ENCODE assay signal across 7 cellular contexts in genomic region chr16:569445-570254, GRCh38. TPM values are rescaled to one million over a fixed set of nuclear protein-coding genes. Genes with fewer than 3 reads are reported as not detected.
DNase-seq lines count a peak whose midpoint lies in the region; ATAC-seq and TF ChIP-seq lines count a peak whose summit lies in the region.

Gene PIGQ, plus strand, starts transcription at chr16:569968. Its CDS starts 4,107 bp downstream, at chr16:574075.

- 1% methylated on average over 36 to 87 of the region's 87 CpGs for WGBS in ovary, 3 donors
- WGBS in tibial nerve, 2 donors = 6% methylated on average over 13 to 14 of the region's 87 CpGs

- TF ChIP-seq POLR2A in ovary (IDR thresholded peaks at IDR 0.05) (no peak), tibial nerve (IDR thresholded peaks at IDR 0.05) (no peak)

- H3K27me3 ChIP-seq in ovary = no peaks in the 10 kb centered on the region
- no peaks in the 10 kb centered on the region for H3K27me3 ChIP-seq in tibial nerve

- TF ChIP-seq EP300 in ovary (IDR thresholded peaks at IDR 0.05) (no peak), tibial nerve (IDR thresholded peaks at IDR 0.05) (no peak)

- ATAC-seq in HG03196 (IDR thresholded peaks at IDR 0.05; ENCODE audit: unreplicated experiment) (peak; percentile 58), SK-N-SH treated with all-trans-retinoic acid at 6 μM for 48 hours (peak; percentile 63)

- intact Hi-C loops in head of caudate nucleus (cut with DNase I) (no loop called here), ovary (cut with DNase I) (loop anchor here in 1 of 4 donors (5.0 kb wide), 1 partner anchor 98 kb away; the partner anchor contains the start of gene RHOT2)

- peak within 1 kb of the TSS; percentile 62 to 89 for H3K27ac ChIP-seq in ovary
- peak within 1 kb of the TSS; percentile 35 to 88 (median 83) for H3K27ac ChIP-seq in tibial nerve

- H3K9me3 ChIP-seq in ovary (no peaks in the 10 kb centered on the region), tibial nerve (no peaks in the 10 kb centered on the region)

- TF ChIP-seq CTCF in GM13976 (IDR thresholded peaks at IDR 0.05; ENCODE audit: borderline replicate concordance, control extremely low read depth, extremely low read depth, insufficient read depth, missing control alignments) = no peak
- TF ChIP-seq CTCF in ovary (IDR thresholded peaks at IDR 0.05) = no peak
- no peak for TF ChIP-seq CTCF in tibial nerve (IDR thresholded peaks at IDR 0.05)

- in situ Hi-C loops in GM13976 (cut with MboI; ENCODE audit: low sequenced_read_pairs, unreplicated experiment) = no loop called here

- H3K4me1 ChIP-seq in ovary (ENCODE audit: insufficient read depth) (peaks cover 42% of the 10 kb centered on the region), tibial nerve (peaks cover 0 to 68% (median 28%) of the 10 kb centered on the region in 4 donors)

- H3K36me3 ChIP-seq in ovary (no peaks in the 10 kb centered on the region), tibial nerve (peaks cover 0 to 24% (median 0%) of the 10 kb centered on the region in 3 donors)

- peak within 1 kb of the TSS; percentile 61 for H3K4me3 ChIP-seq in ovary
- peak within 1 kb of the TSS; percentile 52 to 90 (median 70) for H3K4me3 ChIP-seq in tibial nerve

- DNase-seq in GM13976 (ENCODE audit: low spot score) = peak; percentile 94
- DNase-seq in activated naive CD8-positive, alpha-beta T cell treated with anti-CD3 and anti-CD28 coated beads, Interleukin-2, amount 50 U/mL, for 16 hours (ENCODE audit: low read depth, low spot score) = peak; percentile 23
- DNase-seq in head of caudate nucleus = peak in 41 of 42 donors; percentile 25 to 78 (median 65)
- DNase-seq in ovary = peak; percentile 80 to 87 (median 83)
- peak in 1 of 2 donors; percentile 46 for DNase-seq in tibial nerve (ENCODE audit: low spot score in 2 of 2)

TF ChIP-seq in SK-N-SH treated with all-trans-retinoic acid at 6 μM for 48 hours, 23 proteins besides CTCF, POLR2A, EP300 and RAD21:
- TF ChIP-seq RARB (CRISPR knock-in tag; IDR thresholded peaks at IDR 0.05) (no peak), ZNF565 (CRISPR knock-in tag; conservative IDR thresholded peaks at IDR 0.05; ENCODE audit: low read depth) (no peak), PATZ1 (CRISPR knock-in tag; IDR thresholded peaks at IDR 0.05; ENCODE audit: borderline replicate concordance) (no peak), TCF4 (CRISPR knock-in tag; IDR thresholded peaks at IDR 0.05; ENCODE audit: borderline replicate concordance) (no peak), ZC3H10 (CRISPR knock-in tag; IDR thresholded peaks at IDR 0.05) (no peak), SNAI2 (CRISPR knock-in tag; IDR thresholded peaks at IDR 0.05) (no peak), ISL1 (CRISPR knock-in tag; IDR thresholded peaks at IDR 0.05) (no peak), OSR1 (CRISPR knock-in tag; IDR thresholded peaks at IDR 0.05) (no peak), ZNF70 (CRISPR knock-in tag; IDR thresholded peaks at IDR 0.05) (no peak), ZNF8 (CRISPR knock-in tag; IDR thresholded peaks at IDR 0.05) (no peak), GLIS3 (CRISPR knock-in tag; IDR thresholded peaks at IDR 0.05) (no peak), POU6F1 (CRISPR knock-in tag; IDR thresholded peaks at IDR 0.05; ENCODE audit: borderline replicate concordance, low read depth) (no peak), ESRRG (CRISPR knock-in tag; IDR thresholded peaks at IDR 0.05) (no peak), CSRNP3 (CRISPR knock-in tag; IDR thresholded peaks at IDR 0.05) (no peak), TSHZ2 (CRISPR knock-in tag; IDR thresholded peaks at IDR 0.05) (no peak), TOX (CRISPR knock-in tag; IDR thresholded peaks at IDR 0.05; ENCODE audit: borderline replicate concordance) (no peak), CSDC2 (CRISPR knock-in tag; IDR thresholded peaks at IDR 0.05) (no peak), CREB5 (CRISPR knock-in tag; IDR thresholded peaks at IDR 0.05; ENCODE audit: low read depth) (no peak)

RNA-seq across cellular contexts. Expression of gene PIGQ, which starts in this region (rescaled TPM):
- total RNA-seq in ovary (10 to 100 TPM; 24.1 to 47.7 (median 39.8) TPM), tibial nerve (10 to 100 TPM; 49.2 to 89.6 (median 71.8) TPM)
- polyA plus RNA-seq in ovary = 10 to 100 TPM in 1 of 2 donors, 1 to 10 TPM in 1; 4.3 to 36.3 TPM
